ENCODE assay signal across 8 cellular contexts in the genomic region with DNA sequence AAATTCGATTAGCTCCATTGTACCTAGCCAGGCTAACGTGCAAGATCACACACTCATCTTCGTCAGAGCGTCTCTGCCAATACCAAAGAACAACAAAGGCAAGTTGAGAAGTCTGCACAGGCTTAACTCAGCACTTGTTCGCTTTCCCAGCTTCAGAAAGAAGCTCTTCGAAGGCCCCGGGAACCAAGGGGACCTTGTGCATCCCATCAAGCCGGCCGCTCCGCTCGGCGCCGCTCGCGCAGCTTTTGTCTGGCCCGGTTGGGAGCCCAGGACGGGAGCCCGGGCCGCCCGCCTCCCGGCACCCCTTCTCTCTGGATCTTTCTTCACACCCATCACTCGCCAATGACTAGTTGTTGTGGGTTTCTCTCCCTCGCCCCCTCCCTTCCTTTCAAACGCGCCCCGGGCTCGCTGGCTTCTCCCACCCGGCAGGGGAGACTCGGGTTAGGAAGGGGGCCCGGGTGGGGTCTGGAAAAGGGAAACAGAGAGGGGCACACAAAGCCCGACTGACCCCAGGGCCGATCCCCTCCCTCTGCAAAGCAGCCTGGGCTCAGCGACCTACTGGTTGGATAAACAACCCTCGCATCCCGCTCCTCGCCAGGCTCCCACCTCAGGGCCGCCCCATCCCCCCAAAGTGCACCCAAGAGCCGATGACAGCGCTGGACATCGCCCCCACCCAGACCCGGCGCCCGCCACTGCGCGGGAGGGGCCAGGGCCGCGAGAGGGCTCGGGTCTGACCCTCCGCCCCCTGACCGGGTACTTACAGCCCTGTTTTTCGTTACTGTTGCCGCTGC. TPM values are rescaled to one million over a fixed set of nuclear protein-coding genes. Genes with fewer than 3 reads are reported as not detected.
DNase-seq lines count a peak whose midpoint lies in the region; ATAC-seq and TF ChIP-seq lines count a peak whose summit lies in the region.

No MANE protein-coding gene starts in this region.

- H3K9me3 Mint-ChIP-seq in activated naive CD4-positive, alpha-beta T cell treated with anti-CD3 and anti-CD28 coated beads for 36 hours: no peaks in the 10 kb centered on the region

- H3K4me3 Mint-ChIP-seq in activated naive CD4-positive, alpha-beta T cell treated with anti-CD3 and anti-CD28 coated beads for 36 hours: peak overlapping the region; percentile 98

- peaks cover 19 to 46% (median 30%) of the 10 kb centered on the region in 11 experiments; a peak in 17 of 22 replicates for H4K20me1 ChIP-seq in BLaER1 treated with 17β-estradiol and CSF1 and Interleukin-3, amounts not matched to agents 10 nM and 100 nM
- peaks cover 17% of the 10 kb centered on the region for H4K20me1 ChIP-seq in osteoblast (ENCODE audit: insufficient read depth, low read length)

- H3K4me3 ChIP-seq in BLaER1 treated with 17β-estradiol and CSF1 and Interleukin-3, amounts not matched to agents 10 nM and 100 nM: peak overlapping the region; percentile 88 to 94 (median 93)
- H3K4me3 ChIP-seq in SJCRH30: peak overlapping the region; percentile 66
- H3K4me3 ChIP-seq in osteoblast (ENCODE audit: insufficient read depth, low read length): peak overlapping the region; percentile 97
- H3K4me3 ChIP-seq in tibial artery: peak overlapping the region; percentile 98

- no peaks in the 10 kb centered on the region for H3K9me3 ChIP-seq in BLaER1 treated with 17β-estradiol and CSF1 and Interleukin-3, amounts not matched to agents 10 nM and 100 nM (replicated peaks in 1 of 11)
- no peaks in the 10 kb centered on the region for H3K9me3 ChIP-seq in SJCRH30 (replicated peaks)
- H3K9me3 ChIP-seq in osteoblast (ENCODE audit: low read depth, low read length): no peaks in the 10 kb centered on the region
- no peaks in the 10 kb centered on the region for H3K9me3 ChIP-seq in tibial artery

- H3K27ac ChIP-seq in BLaER1 treated with 17β-estradiol and CSF1 and Interleukin-3, amounts not matched to agents 10 nM and 100 nM: peak overlapping the region; percentile 92 to 99 (median 96)
- peak overlapping the region; percentile 83 for H3K27ac ChIP-seq in SJCRH30
- peak overlapping the region; percentile 98 for H3K27ac ChIP-seq in osteoblast (ENCODE audit: low read depth, low read length)
- peak overlapping the region; percentile 97 for H3K27ac ChIP-seq in tibial artery

- peaks cover 0 to 32% (median 14%) of the 10 kb centered on the region in 11 experiments; a peak in 8 of 22 replicates for H3K36me3 ChIP-seq in BLaER1 treated with 17β-estradiol and CSF1 and Interleukin-3, amounts not matched to agents 10 nM and 100 nM
- H3K36me3 ChIP-seq in SJCRH30 (no peaks in the 10 kb centered on the region), osteoblast (ENCODE audit: insufficient read depth, low read length) (no peaks in the 10 kb centered on the region), tibial artery (no peaks in the 10 kb centered on the region)

- TF ChIP-seq CTCF in osteoblast (IDR thresholded peaks at IDR 0.05; ENCODE audit: extremely low read depth, low read depth, low read length): no peak
- no peak for TF ChIP-seq CTCF in tibial artery (IDR thresholded peaks at IDR 0.05)

- H3K36me3 Mint-ChIP-seq in activated naive CD4-positive, alpha-beta T cell treated with anti-CD3 and anti-CD28 coated beads for 36 hours (ENCODE audit: low read depth): peaks cover 24% of the 10 kb centered on the region

- ATAC-seq in GM19324 (IDR thresholded peaks at IDR 0.05; ENCODE audit: low FRiP score, unreplicated experiment) (peak; percentile 36), HG03460 (IDR thresholded peaks at IDR 0.05; ENCODE audit: unreplicated experiment) (peak; percentile 33)

- CTCF ChIA-PET in activated naive CD4-positive, alpha-beta T cell treated with anti-CD3 and anti-CD28 coated beads for 36 hours (lab: Charles Lee): interaction anchor here (0.6 to 1.2 kb wide), 5 partner anchors 8 to 119 kb away, joined by 3 to 4 read pairs (median 3); partner anchors contain the start of gene RNU4ATAC

- peak overlapping the region; percentile 99 for H3K27ac Mint-ChIP-seq in activated naive CD4-positive, alpha-beta T cell treated with anti-CD3 and anti-CD28 coated beads for 36 hours

- no peaks in the 10 kb centered on the region for H3K27me3 ChIP-seq in BLaER1 treated with 17β-estradiol and CSF1 and Interleukin-3, amounts not matched to agents 10 nM and 100 nM
- H3K27me3 ChIP-seq in SJCRH30 (no peaks in the 10 kb centered on the region), osteoblast (ENCODE audit: insufficient read depth, low read length) (no peaks in the 10 kb centered on the region), tibial artery (no peaks in the 10 kb centered on the region)

- H2AFZ ChIP-seq in osteoblast (ENCODE audit: low read length): peak overlapping the region; percentile 100

- peak; percentile 55 to 63 for DNase-seq in SJCRH30
- peak; percentile 56 for DNase-seq in activated naive CD4-positive, alpha-beta T cell treated with anti-CD3 and anti-CD28 coated beads for 36 hours
- peak; percentile 50 for DNase-seq in glomerular visceral epithelial cell (ENCODE audit: extremely low spot score)
- DNase-seq in osteoblast (ENCODE audit: insufficient read length, low spot score, missing footprints): peak; percentile 84
- DNase-seq in tibial artery: peak; percentile 59 to 76

- peaks cover 76% of the 10 kb centered on the region for H3K79me2 ChIP-seq in osteoblast (ENCODE audit: insufficient read depth, low read length)

- intact Hi-C loops in activated naive CD4-positive, alpha-beta T cell treated with anti-CD3 and anti-CD28 coated beads for 36 hours (cut with micrococcal nuclease): loop anchor here (1.0 to 10.0 kb wide), 10 partner anchors 15 to 1894 kb away; partner anchors contain the start of genes PTPN4 and TSN
- intact Hi-C loops in tibial artery (cut with DNase I; ENCODE audit: low total_unique reads): loop anchor here (2.0 kb wide), 1 partner anchor 118 kb away; the partner anchor contains the start of gene RNU4ATAC

- H3K27me3 Mint-ChIP-seq in activated naive CD4-positive, alpha-beta T cell treated with anti-CD3 and anti-CD28 coated beads for 36 hours (ENCODE audit: low read depth): no peaks in the 10 kb centered on the region

- H3K4me2 ChIP-seq in BLaER1 treated with 17β-estradiol and CSF1 and Interleukin-3, amounts not matched to agents 10 nM and 100 nM: peak overlapping the region; percentile 78 to 96 (median 90)
- H3K4me2 ChIP-seq in osteoblast (ENCODE audit: insufficient read depth, low read length): peak overlapping the region; percentile 99

- peak overlapping the region; percentile 92 to 98 (median 96) for H3K9ac ChIP-seq in BLaER1 treated with 17β-estradiol and CSF1 and Interleukin-3, amounts not matched to agents 10 nM and 100 nM

- H3K4me1 Mint-ChIP-seq in activated naive CD4-positive, alpha-beta T cell treated with anti-CD3 and anti-CD28 coated beads for 36 hours (ENCODE audit: low read depth): peaks cover 59% of the 10 kb centered on the region

- H3K4me1 ChIP-seq in BLaER1 treated with 17β-estradiol and CSF1 and Interleukin-3, amounts not matched to agents 10 nM and 100 nM: peaks cover 47 to 59% (median 55%) of the 10 kb centered on the region in 10 experiments
- H3K4me1 ChIP-seq in SJCRH30 (peaks cover 9% of the 10 kb centered on the region), osteoblast (ENCODE audit: insufficient read depth, low read length) (peaks cover 15% of the 10 kb centered on the region), tibial artery (peaks cover 0 to 51% (median 36%) of the 10 kb centered on the region in 4 donors)

RNA-seq across cellular contexts. Expression of gene CLASP1, which starts 0.5 kb away (rescaled TPM):
- total RNA-seq in SJCRH30 (2014; rRNA removed; shearing (Covaris generic)): 53.0 and 53.8 TPM in 2 replicates
- 10 to 100 TPM; 47.3 to 51.5 TPM for total RNA-seq in activated naive CD4-positive, alpha-beta T cell treated with anti-CD3 and anti-CD28 coated beads for 36 hours
- 46.0 and 51.0 TPM in 2 replicates for total RNA-seq in osteoblast

Comparison
In these comparisons a context has a peak if more than half of its experiments do, and no peak if none do; other contexts are left out.
1. Peak in every context shown above with its lines: DNase-seq, ATAC-seq, H3K4me3 ChIP-seq and H3K27ac ChIP-seq.